ENCODE assay signal across 8 cellular contexts in the genomic region with DNA sequence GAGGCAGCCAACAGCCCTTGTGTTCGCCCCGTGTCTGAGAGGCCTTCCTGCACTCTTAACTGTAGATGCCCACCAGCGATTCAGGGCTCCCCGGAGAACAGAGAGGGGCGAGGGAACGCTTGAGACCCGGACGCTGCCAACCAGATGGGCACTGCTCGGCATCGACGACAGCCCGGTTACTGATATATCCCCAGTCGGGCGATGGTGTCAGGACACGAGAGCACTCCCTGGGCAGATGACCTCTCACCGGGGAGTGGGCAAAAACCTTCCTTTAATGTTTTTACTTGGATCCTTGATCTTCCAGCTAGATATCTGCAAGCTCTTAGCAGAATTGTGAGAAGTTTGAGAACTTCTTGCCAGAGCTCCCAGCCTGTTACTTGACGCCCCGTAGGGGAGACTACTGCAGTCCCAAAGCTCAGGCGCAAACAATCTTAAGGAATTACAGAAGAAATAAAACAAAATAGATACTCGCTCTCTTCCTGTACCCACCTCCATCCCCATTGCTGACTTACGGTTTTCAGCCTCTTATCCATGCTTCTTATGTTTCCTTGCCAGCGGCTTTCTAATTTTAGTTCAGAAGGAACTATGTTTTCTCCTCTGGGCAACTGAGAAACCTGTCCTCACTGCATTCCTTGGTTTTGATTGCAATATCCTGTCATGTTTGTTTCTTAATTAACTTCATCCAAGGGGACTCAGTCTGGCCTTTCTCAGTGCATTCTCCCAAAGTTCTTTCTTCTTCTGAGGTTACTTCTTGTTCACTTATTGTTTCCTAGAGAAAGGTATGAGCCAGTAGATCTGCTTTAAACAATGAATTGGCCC. TPM values are rescaled to one million over a fixed set of nuclear protein-coding genes. Genes with fewer than 3 reads are reported as not detected.
DNase-seq lines count a peak whose midpoint lies in the region; ATAC-seq and TF ChIP-seq lines count a peak whose summit lies in the region.

No MANE protein-coding gene starts in this region.

- no peaks in the 10 kb centered on the region for H3K9me3 ChIP-seq in T-helper 17 cell (ENCODE audit: control insufficient read depth, low read length, poor library complexity, severe bottlenecking)
- H3K9me3 ChIP-seq in sigmoid colon = no peaks in the 10 kb centered on the region

- no peaks in the 10 kb centered on the region for H3K27me3 Mint-ChIP-seq in activated CD4-positive, alpha-beta T cell treated with anti-CD3 and anti-CD28 coated beads, Interleukin-2, amount 10 ng/mL, durations not matched to agents 24 days and 14 days
- H3K27me3 Mint-ChIP-seq in T-helper 17 cell = no peaks in the 10 kb centered on the region

- peak overlapping the region; percentile 96 for H3K27ac Mint-ChIP-seq in activated CD4-positive, alpha-beta T cell treated with anti-CD3 and anti-CD28 coated beads, Interleukin-2, amount 10 ng/mL, durations not matched to agents 24 days and 14 days
- H3K27ac Mint-ChIP-seq in T-helper 17 cell = peak overlapping the region; percentile 98

- H3K9me3 Mint-ChIP-seq in activated CD4-positive, alpha-beta T cell treated with anti-CD3 and anti-CD28 coated beads, Interleukin-2, amount 10 ng/mL, durations not matched to agents 24 days and 14 days = no peaks in the 10 kb centered on the region

- no peak for DNase-seq in activated CD4-positive, alpha-beta T cell treated with anti-CD3 and anti-CD28 coated beads, Interleukin-2, amount 10 ng/mL, durations not matched to agents 24 days and 14 days
- no peak for DNase-seq in activated CD4-positive, alpha-beta T cell treated with anti-CD3 and anti-CD28 coated beads, Interleukin-2, amount 50 U/mL, for 4 hours
- DNase-seq in T-helper 17 cell (no peak), fibroblast of the aortic adventitia (ENCODE audit: low read depth) (peak; percentile 38), sigmoid colon (no peak), cerebellar cortex (ENCODE audit: low spot score) (no peak)

- TF ChIP-seq EP300 in sigmoid colon (IDR thresholded peaks at IDR 0.05) = no peak

- no peak for TF ChIP-seq POLR2A in sigmoid colon (IDR thresholded peaks at IDR 0.05)

- peaks cover 0 to 33% (median 25%) of the 10 kb centered on the region in 4 donors for H3K4me1 ChIP-seq in sigmoid colon

- intact Hi-C loops in activated CD4-positive, alpha-beta T cell treated with anti-CD3 and anti-CD28 coated beads, Interleukin-2, amount 10 ng/mL, durations not matched to agents 24 days and 14 days (cut with micrococcal nuclease) = no loop called here
- intact Hi-C loops in sigmoid colon (cut with DNase I) = loop anchor here (2.0 to 5.0 kb wide), 2 partner anchors 44 to 125 kb away; a partner anchor contains a TSS

- H3K27ac ChIP-seq in sigmoid colon = peak overlapping the region; percentile 98 to 99 (median 98)

- TF ChIP-seq CTCF in fibroblast of the aortic adventitia (IDR thresholded peaks at IDR 0.05; ENCODE audit: insufficient read depth, low read length) (no peak), sigmoid colon (IDR thresholded peaks at IDR 0.05) (no peak)

- H3K27me3 ChIP-seq in sigmoid colon = no peaks in the 10 kb centered on the region

- H3K4me3 Mint-ChIP-seq in activated CD4-positive, alpha-beta T cell treated with anti-CD3 and anti-CD28 coated beads, Interleukin-2, amount 10 ng/mL, durations not matched to agents 24 days and 14 days = peak overlapping the region; percentile 87
- H3K4me3 Mint-ChIP-seq in T-helper 17 cell = peak overlapping the region; percentile 92

- peaks cover 17% of the 10 kb centered on the region for H3K36me3 Mint-ChIP-seq in activated CD4-positive, alpha-beta T cell treated with anti-CD3 and anti-CD28 coated beads, Interleukin-2, amount 10 ng/mL, durations not matched to agents 24 days and 14 days (ENCODE audit: low read depth)
- H3K36me3 Mint-ChIP-seq in T-helper 17 cell (ENCODE audit: low read depth) = peaks cover 2% of the 10 kb centered on the region

- no peaks in the 10 kb centered on the region for H3K36me3 ChIP-seq in sigmoid colon

- peaks cover 35% of the 10 kb centered on the region for H3K4me1 Mint-ChIP-seq in activated CD4-positive, alpha-beta T cell treated with anti-CD3 and anti-CD28 coated beads, Interleukin-2, amount 10 ng/mL, durations not matched to agents 24 days and 14 days
- peaks cover 32% of the 10 kb centered on the region for H3K4me1 Mint-ChIP-seq in T-helper 17 cell

- 1 to 2% methylated on average over 22 of the region's 22 CpGs for WGBS in sigmoid colon, 2 donors

- ATAC-seq in T-helper 17 cell = no peak
- no peak for ATAC-seq in GM19351 (IDR thresholded peaks at IDR 0.05; ENCODE audit: unreplicated experiment)
- no peak for ATAC-seq in HG02870 (IDR thresholded peaks at IDR 0.05; ENCODE audit: unreplicated experiment)

- H3K4me3 ChIP-seq in fibroblast of the aortic adventitia (ENCODE audit: low read depth, low read length) (peak overlapping the region; percentile 91), sigmoid colon (peak overlapping the region; percentile 76 to 93 (median 86))

RNA-seq across cellular contexts. Expression of a gene that starts 0.8 kb away (rescaled TPM):
- 18.3 and 21.7 TPM in 2 replicates for total RNA-seq in activated CD4-positive, alpha-beta T cell treated with anti-CD3 and anti-CD28 coated beads, Interleukin-2, amount 10 ng/mL, durations not matched to agents 24 days and 14 days
- total RNA-seq in T-helper 17 cell = 10 to 100 TPM; 28.2 to 33.2 TPM
- 0.08 and 3.7 TPM in 2 replicates for total RNA-seq in fibroblast of the aortic adventitia (ENCODE audit: low replicate concordance)
- 1 to 10 TPM; 3.0 to 8.3 (median 5.6) TPM for total RNA-seq in sigmoid colon
- polyA plus RNA-seq in sigmoid colon = 10 to 100 TPM; 13.8 to 19.2 (median 18.0) TPM

RNA-seq across cellular contexts. Expression of a gene that starts 44.5 kb away (rescaled TPM):
- total RNA-seq in activated CD4-positive, alpha-beta T cell treated with anti-CD3 and anti-CD28 coated beads, Interleukin-2, amount 10 ng/mL, durations not matched to agents 24 days and 14 days = 61.5 and 69.4 TPM in 2 replicates
- 10 to 100 TPM in 1 of 2 donors, 1 to 10 TPM in 1; 7.1 to 10.5 TPM for total RNA-seq in T-helper 17 cell
- 44.9 and 198 TPM in 2 replicates for total RNA-seq in fibroblast of the aortic adventitia (ENCODE audit: low replicate concordance)
- total RNA-seq in sigmoid colon = 10 to 100 TPM; 14.3 to 16.5 (median 15.2) TPM
- 10 to 100 TPM in 2 of 3 donors, 1 to 10 TPM in 1; 9.6 to 14.3 (median 12.0) TPM for polyA plus RNA-seq in sigmoid colon

RNA-seq across cellular contexts. Expression of a gene that starts 45.9 kb away (rescaled TPM):
- 0.05 TPM in 2 replicates for total RNA-seq in activated CD4-positive, alpha-beta T cell treated with anti-CD3 and anti-CD28 coated beads, Interleukin-2, amount 10 ng/mL, durations not matched to agents 24 days and 14 days
- total RNA-seq in T-helper 17 cell = under 1 TPM; 0.20 to 0.21 TPM
- total RNA-seq in fibroblast of the aortic adventitia (ENCODE audit: low replicate concordance) = 0.09 TPM in 1 of 2 replicates, not detected in the other
- total RNA-seq in sigmoid colon = under 1 TPM in 1 of 4 donors, not detected in 3; 0.16 TPM
- polyA plus RNA-seq in sigmoid colon = 10 to 100 TPM in 1 of 3 donors, 1 to 10 TPM in 2; 1.2 to 18.8 (median 3.5) TPM

RNA-seq across cellular contexts. Expression of a gene that starts 55.8 kb away (rescaled TPM):
- total RNA-seq in activated CD4-positive, alpha-beta T cell treated with anti-CD3 and anti-CD28 coated beads, Interleukin-2, amount 10 ng/mL, durations not matched to agents 24 days and 14 days = 24.3 and 24.8 TPM in 2 replicates
- total RNA-seq in T-helper 17 cell (10 to 100 TPM; 21.4 to 27.1 TPM), fibroblast of the aortic adventitia (ENCODE audit: low replicate concordance) (14.7 and 20.7 TPM in 2 replicates), sigmoid colon (10 to 100 TPM; 22.5 to 28.8 (median 23.4) TPM)
- 10 to 100 TPM; 36.0 to 44.6 (median 42.6) TPM for polyA plus RNA-seq in sigmoid colon
